8 cellular contexts compared by ENCODE assay signal in the genomic region with DNA sequence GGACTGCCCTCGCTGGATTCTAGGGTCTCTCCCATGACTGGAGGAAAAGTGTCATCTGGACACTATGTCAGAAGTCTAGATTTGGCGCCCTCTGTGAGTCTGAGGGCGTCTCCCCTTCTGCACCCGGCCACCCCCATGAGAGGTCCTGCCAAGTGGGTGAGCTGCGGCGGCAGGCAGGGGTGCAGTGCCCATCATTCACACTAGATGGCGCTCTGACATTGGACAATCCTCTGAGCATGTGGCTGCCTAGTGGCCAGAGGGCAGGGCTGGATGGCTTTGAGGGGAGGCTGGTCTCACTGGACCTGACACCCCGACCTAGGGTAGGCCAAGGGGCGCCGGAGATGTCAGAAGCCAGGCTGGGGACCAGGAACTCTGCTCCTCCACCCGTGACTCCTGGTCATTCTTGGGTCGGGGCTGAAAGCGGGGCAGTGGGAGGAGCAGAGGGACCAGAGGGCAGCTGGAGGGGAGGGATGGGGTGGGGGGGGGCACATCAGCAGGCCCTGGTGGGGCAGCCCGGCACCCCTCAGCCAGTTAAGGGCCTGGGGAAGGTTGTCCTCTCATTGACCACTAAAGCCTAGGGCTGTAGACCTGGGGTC. TPM values are rescaled to one million over a fixed set of nuclear protein-coding genes. Genes with fewer than 3 reads are reported as not detected.
DNase-seq lines count a peak whose midpoint lies in the region; ATAC-seq and TF ChIP-seq lines count a peak whose summit lies in the region.

No MANE protein-coding gene starts in this region.

- intact Hi-C loops in colonic mucosa (cut with DNase I) = loop anchor here (2.0 to 5.0 kb wide), 2 partner anchors 125 to 418 kb away; no protein-coding TSS in a partner anchor
- intact Hi-C loops in lower leg skin (cut with DNase I; ENCODE audit: low total_unique reads) = no loop called here

- TF ChIP-seq CTCF in colonic mucosa (IDR thresholded peaks at IDR 0.05) (peak; percentile 99), lower leg skin (IDR thresholded peaks at IDR 0.05) (peak in 1 of 3 donors; percentile 93)

- no peak overlapping the region for H3K27ac ChIP-seq in colonic mucosa

- no peak overlapping the region for H3K9ac ChIP-seq in colonic mucosa (ENCODE audit: low read depth in 2 of 2, low read length in 2 of 2)

- no peaks in the 10 kb centered on the region for H3K36me3 ChIP-seq in colonic mucosa

- WGBS in lower leg skin, 2 donors = 23 to 34% methylated on average over 9 to 13 of the region's 14 CpGs

- DNase-seq in AG20443 (ENCODE audit: low spot score) (peak; percentile 92), HCEC 1CT (peak; percentile 47), NCI-H524 (lab: John Stamatoyannopoulos, UW) (peak; percentile 60 to 77), colonic mucosa (peak; percentile 80), lower leg skin (ENCODE audit: low spot score in 2 of 2) (peak; percentile 60 to 95)
- peak; percentile 62 to 81 for DNase-seq in activated CD4-positive, alpha-beta T cell treated with anti-CD3 and anti-CD28 coated beads for 4 hours
- DNase-seq in stimulated activated CD4-positive, alpha-beta T cell treated with anti-CD3 and anti-CD28 coated beads, TNF-alpha, amount 100 ng/mL, for 24 hours (ENCODE audit: low read depth in 3 of 3) = peak; percentile 67 to 78 (median 70)

- no peaks in the 10 kb centered on the region for H3K9me3 ChIP-seq in colonic mucosa

- no peaks in the 10 kb centered on the region for H3K4me1 ChIP-seq in colonic mucosa

- H3K27me3 ChIP-seq in colonic mucosa = no peaks in the 10 kb centered on the region

- TF ChIP-seq POLR2A in lower leg skin (IDR thresholded peaks at IDR 0.05) = no peak

- no peak overlapping the region for H3K4me3 ChIP-seq in colonic mucosa
- no peak overlapping the region for H3K4me3 ChIP-seq in lower leg skin (ENCODE audit: low read depth, poor library complexity, severe bottlenecking)

- no peak for ATAC-seq in HG02678 (IDR thresholded peaks at IDR 0.05; ENCODE audit: unreplicated experiment)

RNA-seq across cellular contexts. Expression of gene MRM1, which starts 28.0 kb away (rescaled TPM):
- total RNA-seq in colonic mucosa (10 to 100 TPM in 1 of 2 donors, 1 to 10 TPM in 1; 6.2 to 26.5 TPM), lower leg skin (1 to 10 TPM; 5.1 to 8.9 (median 5.9) TPM)

RNA-seq across cellular contexts. Expression of gene DHRS11, which starts 37.7 kb away (rescaled TPM):
- 100 to 1,000 TPM; 147 to 191 TPM for total RNA-seq in colonic mucosa
- 10 to 100 TPM; 11.3 to 21.1 (median 14.9) TPM for total RNA-seq in lower leg skin

Comparison
In these comparisons a context has a peak if more than half of its experiments do, and no peak if none do; other contexts are left out.
1. RNA of gene DHRS11, which starts 37.7 kb away (total RNA-seq): 147 to 191 TPM in colonic mucosa; 11.3 to 21.1 TPM in lower leg skin; every median in the first group is over 4 times any median in the second.
2. Peak in every context shown above with its lines, with median percentiles within 50 percentile points of each other: DNase-seq.